Comparison of ENCODE assay signal across 8 cellular contexts in genomic region chr20:56358600-56359211, GRCh38.
A peak's percentile ranks its signal among the peaks of the same experiment; 100 is the strongest.
DNase-seq lines count a peak whose midpoint lies in the region; ATAC-seq and TF ChIP-seq lines count a peak whose summit lies in the region.

TSS of gene FAM210B (plus strand) at chr20:56358974. CDS start at chr20:56359006, 32 bp downstream.

- TF ChIP-seq POLR2A in GM18951 (IDR thresholded peaks at IDR 0.05; ENCODE audit: extremely low read depth, insufficient read depth, insufficient read length): peak; percentile 37

- H3K4me3 ChIP-seq in AG04449 (ENCODE audit: low read depth, low read length) (peak within 1 kb of the TSS; percentile 83), choroid plexus epithelial cell (ENCODE audit: low read depth, low read length) (peak within 1 kb of the TSS; percentile 80)

- CTCF ChIA-PET in AG04449 (lab: Yijun Ruan, JAX): interaction anchor here (0.6 to 3.3 kb wide), 5 partner anchors 15 to 1691 kb away, joined by 3 to 15 read pairs (median 3); no protein-coding TSS in a partner anchor

- DNase-seq in AG04449 (ENCODE audit: low read depth, low spot score) (no peak), NCI-H345 treated with DMSO at 0.1 percent for 48 hours (lab: John Stamatoyannopoulos, UW; ENCODE audit: unreplicated experiment) (peak; percentile 88), choroid plexus epithelial cell (ENCODE audit: low read depth) (peak; percentile 92), kidney glomerular epithelial cell (lab: John Stamatoyannopoulos, UW) (peak; percentile 77)
- DNase-seq in activated CD4-positive, alpha-beta T cell treated with anti-CD3 and anti-CD28 coated beads for 4 hours: peak; percentile 75 to 83
- peak; percentile 67 to 77 for DNase-seq in stimulated activated CD4-positive, alpha-beta T cell treated with anti-CD3 and anti-CD28 coated beads, Interleukin-15, amount 100 ng/mL, for 48 hours (ENCODE audit: low read depth in 2 of 2)

- peak; percentile 97 for ATAC-seq in HG03175 (IDR thresholded peaks at IDR 0.05; ENCODE audit: unreplicated experiment)

- POLR2A ChIA-PET in AG04449 (lab: Yijun Ruan, JAX): interaction anchor here (1.1 kb wide), 1 partner anchor 81 kb away, joined by 5 read pairs; no protein-coding TSS in a partner anchor

- in situ Hi-C loops in GM18951 (cut with MboI; ENCODE audit: low sequenced_read_pairs, unreplicated experiment): no loop called here

- TF ChIP-seq CTCF in AG04449 (IDR thresholded peaks at IDR 0.05; ENCODE audit: insufficient read depth, low read length, missing control alignments): no peak
- no peak for TF ChIP-seq CTCF in choroid plexus epithelial cell (conservative IDR thresholded peaks at IDR 0.05; ENCODE audit: low read depth, low read length)
